ENCODE assay signal across 9 cellular contexts in genomic region chr18:62399781-62400308, GRCh38.
DNase-seq lines count a peak whose midpoint lies in the region; ATAC-seq, FAIRE-seq and TF ChIP-seq lines count a peak whose summit lies in the region.
"Had no signal": no experiment of that assay in that cellular context is flagged by ENCODE, and none has a peak within 500 bp of the region (broad histone marks: within the 10 kb centered on the region; RNA-seq: fewer than 3 reads in every experiment).

No MANE protein-coding gene starts in this region.

- no peaks in the 10 kb centered on the region for H3K36me3 Mint-ChIP-seq in CD14-positive monocyte

- no peak for TF ChIP-seq POLR2A in NB4 (IDR thresholded peaks at IDR 0.05; ENCODE audit: extremely low read depth, insufficient read length)

- H3K27me3 ChIP-seq in BLaER1 = no peaks in the 10 kb centered on the region

- intact Hi-C loops in CD14-positive monocyte (cut with micrococcal nuclease) = no loop called here

- no peak overlapping the region for H3K27ac ChIP-seq in BLaER1

- H3K4me3 Mint-ChIP-seq in CD14-positive monocyte = no peak overlapping the region
- H3K4me3 Mint-ChIP-seq: central memory CD8-positive, alpha-beta T cell had no signal

- peaks cover 14% of the 10 kb centered on the region for H3K4me1 Mint-ChIP-seq in CD14-positive monocyte
- H3K4me1 Mint-ChIP-seq: central memory CD8-positive, alpha-beta T cell had no signal

- no peaks in the 10 kb centered on the region for H3K36me3 ChIP-seq in BLaER1

- H3K4me1 ChIP-seq in BLaER1 = peaks cover 10% of the 10 kb centered on the region

- H3K9ac ChIP-seq in BLaER1 = no peak overlapping the region

- H3K4me3 ChIP-seq in BLaER1 (no peak overlapping the region), NB4 (ENCODE audit: low read depth, low read length) (no peak overlapping the region), cardiac fibroblast (replicated peaks in 1 of 2; ENCODE audit: low read depth in 2 of 2, low read length in 2 of 2) (no peak overlapping the region)

- TF ChIP-seq CTCF in NB4 (IDR thresholded peaks at IDR 0.05; ENCODE audit: low read depth, low read length) (peak; percentile 19), cardiac fibroblast (IDR thresholded peaks at IDR 0.05; ENCODE audit: low read depth, low read length) (peak; percentile 20), CD14-positive monocyte (IDR thresholded peaks at IDR 0.05) (no peak)

- peak; percentile 74 for ATAC-seq in GM19351 (IDR thresholded peaks at IDR 0.05; ENCODE audit: unreplicated experiment)
- no peak for ATAC-seq in HG03025 (IDR thresholded peaks at IDR 0.05; ENCODE audit: low FRiP score, unreplicated experiment)

- H3K9me3 ChIP-seq in BLaER1 = peaks cover 6% of the 10 kb centered on the region; the same call in 1 of the 2 replicates

- no peaks in the 10 kb centered on the region for H4K20me1 ChIP-seq in BLaER1

- FAIRE-seq in frontal cortex (lab: Jason Lieb, UNC) = no peak

- H3K27ac Mint-ChIP-seq in CD14-positive monocyte = peak overlapping the region in 1 of 7 donors; percentile 26

- peaks cover 0 to 3% (median 2%) of the 10 kb centered on the region in 3 donors for H3K27me3 Mint-ChIP-seq in CD14-positive monocyte (ENCODE audit: low read depth in 3 of 3)

- peak overlapping the region; percentile 42 for H3K4me2 ChIP-seq in BLaER1

- peaks cover 0 to 10% (median 0%) of the 10 kb centered on the region in 7 donors for H3K9me3 Mint-ChIP-seq in CD14-positive monocyte
- H3K9me3 Mint-ChIP-seq: central memory CD8-positive, alpha-beta T cell had no signal

- DNase-seq in NB4 (ENCODE audit: low read depth) (peak; percentile 11), cardiac fibroblast (ENCODE audit: low read depth in 2 of 2) (peak; percentile 7 to 15), CD14-positive monocyte (ENCODE audit: low spot score) (no peak), frontal cortex (ENCODE audit: low spot score in 2 of 2) (no peak)
- no peak for DNase-seq in activated naive CD4-positive, alpha-beta T cell (lab: John Stamatoyannopoulos, UW)

Comparison
In these comparisons a context has a peak if more than half of its experiments do, and no peak if none do; other contexts are left out.
1. DNase-seq: peak in NB4 (single experiment) and cardiac fibroblast (2 of 2); none in CD14-positive monocyte (single experiment), activated naive CD4-positive, alpha-beta T cell (0 of 4) and frontal cortex (0 of 2).